In genomic region chr6:338815-339262, GRCh38 we compare ENCODE assay signal across 21 cellular contexts. TPM values are rescaled to one million over a fixed set of nuclear protein-coding genes. Genes with fewer than 3 reads are reported as not detected.
DNase-seq lines count a peak whose midpoint lies in the region; ATAC-seq, FAIRE-seq and TF ChIP-seq lines count a peak whose summit lies in the region.
"Had no signal": no experiment of that assay in that cellular context is flagged by ENCODE, and none has a peak within 500 bp of the region (broad histone marks: within the 10 kb centered on the region; RNA-seq: fewer than 3 reads in every experiment).

No MANE protein-coding gene starts in this region.

- H3K4me3 Mint-ChIP-seq in CD8-positive, alpha-beta memory T cell: peak overlapping the region in 4 of 7 donors; percentile 20 to 61 (median 36)
- peak overlapping the region; percentile 91 for H3K4me3 Mint-ChIP-seq in activated naive CD8-positive, alpha-beta T cell treated with anti-CD3 and anti-CD28 coated beads, Interleukin-2, amount 10 ng/mL, durations not matched to agents 7 days and 5 days
- peak overlapping the region; percentile 34 to 86 (median 74) for H3K4me3 Mint-ChIP-seq in naive thymus-derived CD8-positive, alpha-beta T cell

- POLR2A ChIA-PET in CD8-positive, alpha-beta memory T cell (lab: Charles Lee): interaction anchor here (1.1 to 1.3 kb wide), 2 partner anchors 26 to 52 kb away, joined by 3 read pairs; partner anchors contain the start of gene IRF4
- POLR2A ChIA-PET in activated naive CD8-positive, alpha-beta T cell treated with anti-CD3 and anti-CD28 coated beads, Interleukin-2, amount 10 ng/mL, durations not matched to agents 7 days and 5 days (lab: Charles Lee): interaction anchor here (0.8 to 7.8 kb wide), 13 partner anchors 10 to 149 kb away, joined by 3 to 94 read pairs (median 4); partner anchors contain the start of genes DUSP22 and IRF4
- POLR2A ChIA-PET in naive thymus-derived CD8-positive, alpha-beta T cell (lab: Charles Lee): interaction anchor here (1.2 kb wide), 1 partner anchor 46 kb away, joined by 4 read pairs; the partner anchor contains the start of gene DUSP22

- H3K9me3 Mint-ChIP-seq in CD8-positive, alpha-beta memory T cell: peaks cover 0 to 7% (median 0%) of the 10 kb centered on the region in 5 donors
- H3K9me3 Mint-ChIP-seq in activated naive CD8-positive, alpha-beta T cell treated with anti-CD3 and anti-CD28 coated beads, Interleukin-2, amount 10 ng/mL, durations not matched to agents 7 days and 5 days: no peaks in the 10 kb centered on the region
- peaks cover 0 to 2% (median 0%) of the 10 kb centered on the region in 9 donors for H3K9me3 Mint-ChIP-seq in naive thymus-derived CD8-positive, alpha-beta T cell

- peaks cover 0 to 8% (median 3%) of the 10 kb centered on the region in 3 donors for H3K36me3 Mint-ChIP-seq in CD8-positive, alpha-beta memory T cell
- H3K36me3 Mint-ChIP-seq in activated naive CD8-positive, alpha-beta T cell treated with anti-CD3 and anti-CD28 coated beads, Interleukin-2, amount 10 ng/mL, durations not matched to agents 7 days and 5 days: peaks cover 8% of the 10 kb centered on the region
- peaks cover 0 to 7% (median 1%) of the 10 kb centered on the region in 3 donors for H3K36me3 Mint-ChIP-seq in naive thymus-derived CD8-positive, alpha-beta T cell

- ATAC-seq in GM21825 (IDR thresholded peaks at IDR 0.05; ENCODE audit: unreplicated experiment): peak; percentile 18
- ATAC-seq in activated naive CD8-positive, alpha-beta T cell treated with anti-CD3 and anti-CD28 coated beads, Interleukin-2, amount 10 ng/mL, durations not matched to agents 7 days and 5 days (ENCODE audit: low read depth): peak; percentile 52
- peak in 1 of 2 donors; percentile 15 for ATAC-seq in naive thymus-derived CD8-positive, alpha-beta T cell
- ATAC-seq in GM18868 (IDR thresholded peaks at IDR 0.05; ENCODE audit: unreplicated experiment): no peak
- ATAC-seq in HG02759 (IDR thresholded peaks at IDR 0.05; ENCODE audit: unreplicated experiment): no peak

- peaks cover 44% of the 10 kb centered on the region for H3K4me1 ChIP-seq in CD8-positive, alpha-beta memory T cell (ENCODE audit: insufficient read depth, low read length)
- peaks cover 0 to 9% of the 10 kb centered on the region in 2 donors for H3K4me1 ChIP-seq in kidney (ENCODE audit: control insufficient read depth in 1 of 2, insufficient read depth in 1 of 2, low read depth in 1 of 2, low read length in 2 of 2)

- no peak for FAIRE-seq in kidney (lab: Jason Lieb, UNC)
- FAIRE-seq: keratinocyte had no signal

- no peak overlapping the region for H3K4me3 ChIP-seq in CD8-positive, alpha-beta memory T cell (ENCODE audit: low read length)
- no peak overlapping the region for H3K4me3 ChIP-seq in kidney (ENCODE audit: low read length in 2 of 2)
- H3K4me3 ChIP-seq: BLaER1, ovary, skin epidermis had no signal

- CTCF ChIA-PET in CD8-positive, alpha-beta memory T cell (lab: Charles Lee): interaction anchor here (1.1 to 2.9 kb wide), 4 partner anchors 11 to 150 kb away, joined by 3 to 11 read pairs (median 4); no protein-coding TSS in a partner anchor

- DNase-seq in CD8-positive, alpha-beta memory T cell: no peak
- no peak for DNase-seq in activated naive CD8-positive, alpha-beta T cell treated with anti-CD3 and anti-CD28 coated beads, Interleukin-2, amount 10 ng/mL, durations not matched to agents 7 days and 5 days
- DNase-seq in naive thymus-derived CD8-positive, alpha-beta T cell: no peak
- DNase-seq in kidney: no peak
- DNase-seq: amniotic stem cell, cerebellar nuclear complex, DND-41, glutamatergic neuron, Kasumi-1, NCI-H1694, NCI-H510A, OCI-M1, ovary, SK-N-SH had no signal

- peak overlapping the region in 4 of 8 donors; percentile 1 to 53 (median 6) for H3K27ac Mint-ChIP-seq in CD8-positive, alpha-beta memory T cell
- H3K27ac Mint-ChIP-seq in activated naive CD8-positive, alpha-beta T cell treated with anti-CD3 and anti-CD28 coated beads, Interleukin-2, amount 10 ng/mL, durations not matched to agents 7 days and 5 days: peak overlapping the region; percentile 98
- H3K27ac Mint-ChIP-seq in naive thymus-derived CD8-positive, alpha-beta T cell: peak overlapping the region; percentile 13 to 85 (median 39)

- no peaks in the 10 kb centered on the region for H3K36me3 ChIP-seq in CD8-positive, alpha-beta memory T cell (ENCODE audit: insufficient read depth, low read length)
- no peaks in the 10 kb centered on the region for H3K36me3 ChIP-seq in kidney (ENCODE audit: control insufficient read depth in 1 of 2, insufficient read depth in 2 of 2, low read length in 2 of 2)
- H3K36me3 ChIP-seq: ovary had no signal

- intact Hi-C loops in kidney (cut with DNase I): no loop called here

- no peak for TF ChIP-seq CTCF in kidney (IDR thresholded peaks at IDR 0.05; ENCODE audit: borderline replicate concordance, extremely low read depth, insufficient read depth)

- H3K27me3 Mint-ChIP-seq in CD8-positive, alpha-beta memory T cell: peaks cover 0 to 3% of the 10 kb centered on the region in 2 donors
- no peaks in the 10 kb centered on the region for H3K27me3 Mint-ChIP-seq in activated naive CD8-positive, alpha-beta T cell treated with anti-CD3 and anti-CD28 coated beads, Interleukin-2, amount 10 ng/mL, durations not matched to agents 7 days and 5 days
- no peaks in the 10 kb centered on the region for H3K27me3 Mint-ChIP-seq in naive thymus-derived CD8-positive, alpha-beta T cell

- H3K27ac ChIP-seq in CD8-positive, alpha-beta memory T cell (ENCODE audit: low read depth, low read length): no peak overlapping the region
- H3K27ac ChIP-seq in kidney (ENCODE audit: low read depth in 2 of 2, low read length in 2 of 2): no peak overlapping the region
- H3K27ac ChIP-seq: BLaER1, HL-60, ovary, skin epidermis had no signal

- H3K4me1 Mint-ChIP-seq in CD8-positive, alpha-beta memory T cell: peaks cover 61 to 71% (median 62%) of the 10 kb centered on the region in 3 donors
- peaks cover 63% of the 10 kb centered on the region for H3K4me1 Mint-ChIP-seq in activated naive CD8-positive, alpha-beta T cell treated with anti-CD3 and anti-CD28 coated beads, Interleukin-2, amount 10 ng/mL, durations not matched to agents 7 days and 5 days
- peaks cover 39 to 76% (median 73%) of the 10 kb centered on the region in 4 donors for H3K4me1 Mint-ChIP-seq in naive thymus-derived CD8-positive, alpha-beta T cell

- no peak overlapping the region for H3K9ac ChIP-seq in kidney (ENCODE audit: low read length in 2 of 2)
- H3K9ac ChIP-seq: BLaER1, SK-N-SH had no signal

- H3K27me3 ChIP-seq in CD8-positive, alpha-beta memory T cell (ENCODE audit: insufficient read depth, low read length, poor library complexity, severe bottlenecking): no peaks in the 10 kb centered on the region
- H3K27me3 ChIP-seq: BLaER1, ovary had no signal

- no peaks in the 10 kb centered on the region for H3K9me3 ChIP-seq in CD8-positive, alpha-beta memory T cell (ENCODE audit: low read length)
- no peaks in the 10 kb centered on the region for H3K9me3 ChIP-seq in kidney (ENCODE audit: control insufficient read depth in 1 of 2, low read length in 2 of 2)
- H3K9me3 ChIP-seq: BLaER1, ovary, SK-N-SH had no signal

RNA-seq across cellular contexts. Expression of gene DUSP22, which starts 46.6 kb away (rescaled TPM):
- 10 to 100 TPM; 24.4 to 25.3 TPM for total RNA-seq in CD8-positive, alpha-beta memory T cell
- polyA plus RNA-seq in CD8-positive, alpha-beta memory T cell: 38.5 TPM
- total RNA-seq in activated naive CD8-positive, alpha-beta T cell treated with anti-CD3 and anti-CD28 coated beads, Interleukin-2, amount 10 ng/mL, durations not matched to agents 7 days and 5 days: 10 to 100 TPM; 49.1 to 50.4 TPM
- total RNA-seq in naive thymus-derived CD8-positive, alpha-beta T cell: 10 to 100 TPM; 40.5 to 46.0 TPM
- polyA plus RNA-seq in naive thymus-derived CD8-positive, alpha-beta T cell: 10 to 100 TPM; 40.1 to 45.8 (median 43.0) TPM
- 60.7 TPM for total RNA-seq in kidney
- polyA plus RNA-seq in kidney (ENCODE audit: insufficient read depth, low read depth, low replicate concordance): 24.0 TPM

RNA-seq across cellular contexts. Expression of gene IRF4, which starts 52.7 kb away (rescaled TPM):
- total RNA-seq in CD8-positive, alpha-beta memory T cell: 100 to 1,000 TPM; 700 to 703 TPM
- 3.4 TPM for polyA plus RNA-seq in CD8-positive, alpha-beta memory T cell
- 10 to 100 TPM; 94.2 to 95.1 TPM for total RNA-seq in activated naive CD8-positive, alpha-beta T cell treated with anti-CD3 and anti-CD28 coated beads, Interleukin-2, amount 10 ng/mL, durations not matched to agents 7 days and 5 days
- 10 to 100 TPM in 1 of 2 experiments, 1 to 10 TPM in 1; 7.4 to 10.4 TPM for total RNA-seq in naive thymus-derived CD8-positive, alpha-beta T cell
- polyA plus RNA-seq in naive thymus-derived CD8-positive, alpha-beta T cell: under 1 TPM; 0.44 to 0.97 (median 0.94) TPM
- total RNA-seq in kidney: 23.7 TPM
- polyA plus RNA-seq in kidney (ENCODE audit: insufficient read depth, low read depth, low replicate concordance): not detected
- polyA plus RNA-seq: SK-N-SH had no signal

Comparison
In these comparisons a context has a peak if more than half of its experiments do, and no peak if none do; other contexts are left out.
1. H3K4me3 Mint-ChIP-seq: peak in every context shown above with its lines; median percentile 91 in activated naive CD8-positive, alpha-beta T cell treated with anti-CD3 and anti-CD28 coated beads, Interleukin-2, amount 10 ng/mL, durations not matched to agents 7 days and 5 days; 74 in naive thymus-derived CD8-positive, alpha-beta T cell; 36 in CD8-positive, alpha-beta memory T cell.
2. ATAC-seq: peak in GM21825 (single experiment) and activated naive CD8-positive, alpha-beta T cell treated with anti-CD3 and anti-CD28 coated beads, Interleukin-2, amount 10 ng/mL, durations not matched to agents 7 days and 5 days (single experiment); none in GM18868 (single experiment) and HG02759 (single experiment).
3. RNA of gene IRF4, which starts 52.7 kb away (total RNA-seq): 700 to 703 TPM in CD8-positive, alpha-beta memory T cell; 94.2 to 95.1 TPM in activated naive CD8-positive, alpha-beta T cell treated with anti-CD3 and anti-CD28 coated beads, Interleukin-2, amount 10 ng/mL, durations not matched to agents 7 days and 5 days, 23.7 TPM in kidney (single experiment) and 7.4 to 10.4 TPM in naive thymus-derived CD8-positive, alpha-beta T cell; every median in the first group is over 4 times any median in the second.